ENCODE assay signal across 16 cellular contexts in genomic region chr9:119559986-119560385, GRCh38.
A peak's percentile ranks its signal among the peaks of the same experiment; 100 is the strongest.
DNase-seq lines count a peak whose midpoint lies in the region; ATAC-seq and TF ChIP-seq lines count a peak whose summit lies in the region.
"Had no signal": no experiment of that assay in that cellular context is flagged by ENCODE, and none has a peak within 500 bp of the region (broad histone marks: within the 10 kb centered on the region; RNA-seq: fewer than 3 reads in every experiment).

No MANE protein-coding gene starts in this region.

- no peak overlapping the region for H3K27ac ChIP-seq in right lobe of liver
- H3K27ac ChIP-seq in osteoblast (ENCODE audit: low read depth, low read length): no peak overlapping the region

- peak overlapping the region; percentile 22 for H2AFZ ChIP-seq in osteoblast (ENCODE audit: low read length)

- ATAC-seq in right lobe of liver (peak; percentile 5 to 36 (median 18)), GM21528 (IDR thresholded peaks at IDR 0.05; ENCODE audit: low FRiP score, unreplicated experiment) (no peak)
- ATAC-seq: HCT116 had no signal

- TF ChIP-seq CTCF in right lobe of liver (IDR thresholded peaks at IDR 0.05) (no peak), osteoblast (IDR thresholded peaks at IDR 0.05; ENCODE audit: extremely low read depth, low read depth, low read length) (no peak), GM10266 (IDR thresholded peaks at IDR 0.05; ENCODE audit: control insufficient read depth, insufficient read depth, low read depth, missing control alignments) (no peak)

- H3K36me3 ChIP-seq in right lobe of liver (no peaks in the 10 kb centered on the region), osteoblast (ENCODE audit: insufficient read depth, low read length) (no peaks in the 10 kb centered on the region)

- WGBS in right lobe of liver (ENCODE audit: insufficient coverage, low coverage, low lambda C conversion rate, missing lambda C conversion rate): 10% methylated on average over 5 of the region's 5 CpGs

- no peak overlapping the region for H3K4me3 ChIP-seq in right lobe of liver
- no peak overlapping the region for H3K4me3 ChIP-seq in osteoblast (ENCODE audit: insufficient read depth, low read length)

- H3K27me3 ChIP-seq in right lobe of liver: no peaks in the 10 kb centered on the region
- no peaks in the 10 kb centered on the region for H3K27me3 ChIP-seq in osteoblast (ENCODE audit: insufficient read depth, low read length)

- no peaks in the 10 kb centered on the region for H3K79me2 ChIP-seq in osteoblast (ENCODE audit: insufficient read depth, low read length)

- no peaks in the 10 kb centered on the region for H3K9me3 ChIP-seq in right lobe of liver
- no peaks in the 10 kb centered on the region for H3K9me3 ChIP-seq in osteoblast (ENCODE audit: low read depth, low read length)

- H4K20me1 ChIP-seq in osteoblast (ENCODE audit: insufficient read depth, low read length): no peaks in the 10 kb centered on the region

- H3K4me1 ChIP-seq in right lobe of liver (no peaks in the 10 kb centered on the region), osteoblast (ENCODE audit: insufficient read depth, low read length) (no peaks in the 10 kb centered on the region)

- intact Hi-C loops in right lobe of liver (cut with DNase I): loop anchor here in 1 of 2 donors (10.0 kb wide), 1 partner anchor 775 kb away; no protein-coding TSS in a partner anchor

- TF ChIP-seq POLR2A in right lobe of liver (IDR thresholded peaks at IDR 0.05): no peak

- H3K4me2 ChIP-seq in osteoblast (ENCODE audit: insufficient read depth, low read length): no peak overlapping the region

- DNase-seq in NCI-H2227 treated with DMSO at 0.1 percent for 48 hours (lab: John Stamatoyannopoulos, UW) (peak; percentile 10), NCI-H2227 (lab: John Stamatoyannopoulos, UW; ENCODE audit: unreplicated experiment) (no peak), NCI-H69 (lab: John Stamatoyannopoulos, UW) (peak; percentile 66), right lobe of liver (no peak), osteoblast (ENCODE audit: insufficient read length, low spot score, missing footprints) (no peak), GM10266 (ENCODE audit: extremely low spot score) (no peak), SIG-M5 (lab: John Stamatoyannopoulos, UW) (no peak)
- DNase-seq: C1 segment of cervical spinal cord; Calu3; CD4-positive, alpha-beta T cell; DMS153; DMS79 treated with DMSO at 0.1 percent for 48 hours; EL; GF-D8 had no signal

Comparison
In these comparisons a context has a peak if more than half of its experiments do, and no peak if none do; other contexts are left out.
1. DNase-seq: peak in NCI-H2227 treated with DMSO at 0.1 percent for 48 hours (single experiment) and NCI-H69 (single experiment); none in NCI-H2227 (single experiment), right lobe of liver (0 of 3), osteoblast (single experiment), GM10266 (single experiment) and SIG-M5 (single experiment).